In genomic region chr13:21389124-21389523, GRCh38 we compare ENCODE assay signal across 21 cellular contexts.
DNase-seq lines count a peak whose midpoint lies in the region; ATAC-seq and TF ChIP-seq lines count a peak whose summit lies in the region.
"Had no signal": no experiment of that assay in that cellular context is flagged by ENCODE, and none has a peak within 500 bp of the region (broad histone marks: within the 10 kb centered on the region; RNA-seq: fewer than 3 reads in every experiment).

No MANE protein-coding gene starts in this region.

- H3K4me3 Mint-ChIP-seq in activated CD8-positive, alpha-beta memory T cell treated with anti-CD3 and anti-CD28 coated beads, Interleukin-2, amount 10 ng/mL, durations not matched to agents 7 days and 5 days, result no peak overlapping the region
- H3K4me3 Mint-ChIP-seq in CD8-positive, alpha-beta memory T cell, result peak overlapping the region in 1 of 7 donors; percentile 1
- H3K4me3 Mint-ChIP-seq in central memory CD8-positive, alpha-beta T cell, result no peak overlapping the region
- no peak overlapping the region for H3K4me3 Mint-ChIP-seq in natural killer cell treated with Interleukin-12 subunit alpha and Interleukin-12 subunit beta and Interleukin-15 and Interleukin-18, amount 100 ng/mL, for 72 hours
- H3K4me3 Mint-ChIP-seq: B cell had no signal

- no peaks in the 10 kb centered on the region for H3K27me3 ChIP-seq in CD8-positive, alpha-beta memory T cell (ENCODE audit: insufficient read depth, low read length, poor library complexity, severe bottlenecking)
- no peaks in the 10 kb centered on the region for H3K27me3 ChIP-seq in body of pancreas

- no peak for TF ChIP-seq POLR2A in body of pancreas (IDR thresholded peaks at IDR 0.05)

- TF ChIP-seq CTCF in body of pancreas (IDR thresholded peaks at IDR 0.05), result no peak

- no peak overlapping the region for H3K4me3 ChIP-seq in CD8-positive, alpha-beta memory T cell (ENCODE audit: low read length)
- no peak overlapping the region for H3K4me3 ChIP-seq in body of pancreas
- H3K4me3 ChIP-seq: GM12878, GM23248 had no signal

- peak overlapping the region; percentile 24 for H3K27ac Mint-ChIP-seq in activated CD8-positive, alpha-beta memory T cell treated with anti-CD3 and anti-CD28 coated beads, Interleukin-2, amount 10 ng/mL, durations not matched to agents 7 days and 5 days
- peak overlapping the region in 6 of 8 donors; percentile 5 to 80 (median 52) for H3K27ac Mint-ChIP-seq in CD8-positive, alpha-beta memory T cell
- peak overlapping the region; percentile 54 for H3K27ac Mint-ChIP-seq in central memory CD8-positive, alpha-beta T cell (ENCODE audit: low read depth)
- peak overlapping the region; percentile 40 to 74 for H3K27ac Mint-ChIP-seq in natural killer cell treated with Interleukin-12 subunit alpha and Interleukin-12 subunit beta and Interleukin-15 and Interleukin-18, amount 100 ng/mL, for 72 hours
- H3K27ac Mint-ChIP-seq: B cell had no signal

- intact Hi-C loops in body of pancreas (cut with DNase I), result no loop called here

- no peaks in the 10 kb centered on the region for H3K4me1 ChIP-seq in CD8-positive, alpha-beta memory T cell (ENCODE audit: insufficient read depth, low read length)
- H3K4me1 ChIP-seq in body of pancreas, result no peaks in the 10 kb centered on the region

- POLR2A ChIA-PET in CD8-positive, alpha-beta memory T cell (lab: Charles Lee), result no interaction called here

- peaks cover 13% of the 10 kb centered on the region for H3K4me1 Mint-ChIP-seq in activated CD8-positive, alpha-beta memory T cell treated with anti-CD3 and anti-CD28 coated beads, Interleukin-2, amount 10 ng/mL, durations not matched to agents 7 days and 5 days
- H3K4me1 Mint-ChIP-seq in CD8-positive, alpha-beta memory T cell, result peaks cover 17 to 20% (median 18%) of the 10 kb centered on the region in 3 donors
- peaks cover 20% of the 10 kb centered on the region for H3K4me1 Mint-ChIP-seq in central memory CD8-positive, alpha-beta T cell
- H3K4me1 Mint-ChIP-seq in natural killer cell treated with Interleukin-12 subunit alpha and Interleukin-12 subunit beta and Interleukin-15 and Interleukin-18, amount 100 ng/mL, for 72 hours (ENCODE audit: low read depth in 2 of 2), result peaks cover 20 to 30% of the 10 kb centered on the region in 2 donors
- H3K4me1 Mint-ChIP-seq: B cell had no signal

- peaks cover 9% of the 10 kb centered on the region for H3K9me3 Mint-ChIP-seq in activated CD8-positive, alpha-beta memory T cell treated with anti-CD3 and anti-CD28 coated beads, Interleukin-2, amount 10 ng/mL, durations not matched to agents 7 days and 5 days (ENCODE audit: low read depth)
- no peaks in the 10 kb centered on the region for H3K9me3 Mint-ChIP-seq in CD8-positive, alpha-beta memory T cell
- H3K9me3 Mint-ChIP-seq in central memory CD8-positive, alpha-beta T cell, result no peaks in the 10 kb centered on the region
- H3K9me3 Mint-ChIP-seq in natural killer cell treated with Interleukin-12 subunit alpha and Interleukin-12 subunit beta and Interleukin-15 and Interleukin-18, amount 100 ng/mL, for 72 hours, result no peaks in the 10 kb centered on the region

- no peak for DNase-seq in activated CD8-positive, alpha-beta memory T cell treated with anti-CD3 and anti-CD28 coated beads, Interleukin-2, amount 10 ng/mL, durations not matched to agents 7 days and 5 days
- DNase-seq in activated CD8-positive, alpha-beta memory T cell treated with anti-CD3 and anti-CD28 coated beads for 24 hours, result no peak
- no peak for DNase-seq in CD8-positive, alpha-beta memory T cell
- DNase-seq in central memory CD8-positive, alpha-beta T cell (ENCODE audit: low spot score in 2 of 2), result no peak
- no peak for DNase-seq in natural killer cell treated with Interleukin-12 subunit alpha and Interleukin-12 subunit beta and Interleukin-15 and Interleukin-18, amount 100 ng/mL, for 72 hours (ENCODE audit: low spot score)
- no peak for DNase-seq in stimulated activated CD4-positive, alpha-beta T cell treated with anti-CD3 and anti-CD28 coated beads, Interleukin-12 subunit alpha, Interleukin-12 subunit beta, amount 100 ng/mL, for 4 hours
- no peak for DNase-seq in body of pancreas
- DNase-seq: Calu3, DMS53, EL, GM23248, HCEC 1CT, NCI-H1417 treated with DMSO at 0.1 percent for 48 hours, NCI-H187 treated with DMSO at 0.1 percent for 48 hours, NCI-H226, NCI-H524 had no signal

- WGBS in body of pancreas, 2 donors, result 89 to 92% methylated on average over 2 of the region's 2 CpGs

- CTCF ChIA-PET in activated CD8-positive, alpha-beta memory T cell treated with anti-CD3 and anti-CD28 coated beads, Interleukin-2, amount 10 ng/mL, durations not matched to agents 7 days and 5 days (lab: Charles Lee), result interaction anchor here (0.6 to 2.1 kb wide), 5 partner anchors 10 to 91 kb away, joined by 3 to 13 read pairs (median 3); no protein-coding TSS in a partner anchor
- CTCF ChIA-PET in CD8-positive, alpha-beta memory T cell (lab: Charles Lee), result interaction anchor here (1.1 kb wide), 1 partner anchor 91 kb away, joined by 3 read pairs; no protein-coding TSS in a partner anchor

- H3K9me3 ChIP-seq in CD8-positive, alpha-beta memory T cell (ENCODE audit: low read length), result no peaks in the 10 kb centered on the region
- no peaks in the 10 kb centered on the region for H3K9me3 ChIP-seq in body of pancreas

- H3K27ac ChIP-seq in CD8-positive, alpha-beta memory T cell (ENCODE audit: low read depth, low read length), result no peak overlapping the region
- no peak overlapping the region for H3K27ac ChIP-seq in body of pancreas
- H3K27ac ChIP-seq: GM23248, KMS-11, RWPE1 had no signal

- peaks cover 4% of the 10 kb centered on the region for H3K36me3 ChIP-seq in CD8-positive, alpha-beta memory T cell (ENCODE audit: insufficient read depth, low read length)
- peaks cover 2 to 7% of the 10 kb centered on the region in 2 donors for H3K36me3 ChIP-seq in body of pancreas (replicated peaks in 1 of 2; ENCODE audit: insufficient read depth in 1 of 2, low read depth in 2 of 2)

- no peak for ATAC-seq in activated CD8-positive, alpha-beta memory T cell treated with anti-CD3 and anti-CD28 coated beads, Interleukin-2, amount 10 ng/mL, durations not matched to agents 7 days and 5 days
- peak; percentile 56 for ATAC-seq in central memory CD8-positive, alpha-beta T cell (replicated peaks; ENCODE audit: extremely low read depth, poor library complexity, severe bottlenecking)
- ATAC-seq in natural killer cell treated with Interleukin-12 subunit alpha and Interleukin-12 subunit beta and Interleukin-15 and Interleukin-18, amount 100 ng/mL, for 72 hours, result no peak
- ATAC-seq in esophagus mucosa, result no peak
- no peak for ATAC-seq in body of pancreas
- ATAC-seq: GM12878 had no signal

- H3K27me3 Mint-ChIP-seq in activated CD8-positive, alpha-beta memory T cell treated with anti-CD3 and anti-CD28 coated beads, Interleukin-2, amount 10 ng/mL, durations not matched to agents 7 days and 5 days, result no peaks in the 10 kb centered on the region
- H3K27me3 Mint-ChIP-seq in CD8-positive, alpha-beta memory T cell, result no peaks in the 10 kb centered on the region
- no peaks in the 10 kb centered on the region for H3K27me3 Mint-ChIP-seq in central memory CD8-positive, alpha-beta T cell
- no peaks in the 10 kb centered on the region for H3K27me3 Mint-ChIP-seq in natural killer cell treated with Interleukin-12 subunit alpha and Interleukin-12 subunit beta and Interleukin-15 and Interleukin-18, amount 100 ng/mL, for 72 hours
- H3K27me3 Mint-ChIP-seq: B cell had no signal

- H3K36me3 Mint-ChIP-seq in activated CD8-positive, alpha-beta memory T cell treated with anti-CD3 and anti-CD28 coated beads, Interleukin-2, amount 10 ng/mL, durations not matched to agents 7 days and 5 days, result peaks cover 47% of the 10 kb centered on the region
- peaks cover 10 to 74% (median 33%) of the 10 kb centered on the region in 3 donors for H3K36me3 Mint-ChIP-seq in CD8-positive, alpha-beta memory T cell
- H3K36me3 Mint-ChIP-seq in central memory CD8-positive, alpha-beta T cell (ENCODE audit: insufficient read depth), result peaks cover 36% of the 10 kb centered on the region
- H3K36me3 Mint-ChIP-seq in natural killer cell treated with Interleukin-12 subunit alpha and Interleukin-12 subunit beta and Interleukin-15 and Interleukin-18, amount 100 ng/mL, for 72 hours, result peaks cover 12% of the 10 kb centered on the region
